ENCODE assay signal across 23 cellular contexts in the genomic region with DNA sequence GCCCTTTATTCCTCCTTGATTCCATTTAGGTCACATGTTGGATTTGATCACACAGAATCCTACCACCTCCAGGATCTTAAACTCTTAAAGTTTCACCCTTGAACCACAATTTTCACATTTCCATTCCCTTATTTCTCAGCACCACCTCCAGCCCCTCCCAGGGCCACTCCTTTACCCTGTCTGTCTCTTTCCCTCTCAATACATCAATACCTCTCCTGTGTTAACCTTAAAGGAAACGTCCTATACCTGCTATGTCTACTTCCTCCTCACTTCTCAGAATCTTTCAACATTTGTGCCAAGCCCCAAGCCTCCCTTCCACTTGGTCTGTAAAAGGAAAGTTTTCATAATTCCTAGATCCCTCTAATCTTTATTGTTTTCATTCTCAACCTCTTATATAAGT.
DNase-seq lines count a peak whose midpoint lies in the region; ATAC-seq and TF ChIP-seq lines count a peak whose summit lies in the region.
"Had no signal": no experiment of that assay in that cellular context is flagged by ENCODE, and none has a peak within 500 bp of the region (broad histone marks: within the 10 kb centered on the region; RNA-seq: fewer than 3 reads in every experiment).

No MANE protein-coding gene starts in this region.

- POLR2A ChIA-PET in activated CD8-positive, alpha-beta T cell treated with anti-CD3 and anti-CD28 coated beads for 36 hours (lab: Charles Lee), result interaction anchor here (0.6 kb wide), 1 partner anchor 47 kb away, joined by 4 read pairs; no protein-coding TSS in a partner anchor

- no peak for ATAC-seq in stimulated activated naive CD8-positive, alpha-beta T cell treated with anti-CD3 and anti-CD28 coated beads, Interleukin-15, amount 100 ng/mL, for 72 hours
- no peak for ATAC-seq in activated CD8-positive, alpha-beta T cell treated with anti-CD3 and anti-CD28 coated beads for 36 hours
- ATAC-seq in mucosa of descending colon (peak; percentile 92), HG03108 (IDR thresholded peaks at IDR 0.05; ENCODE audit: unreplicated experiment) (no peak), HG02981 (IDR thresholded peaks at IDR 0.05; ENCODE audit: unreplicated experiment) (no peak), right lobe of liver (no peak)
- ATAC-seq: naive thymus-derived CD4-positive, alpha-beta T cell; right cardiac atrium had no signal

- H3K9me3 ChIP-seq in mucosa of descending colon, result no peaks in the 10 kb centered on the region
- no peaks in the 10 kb centered on the region for H3K9me3 ChIP-seq in right lobe of liver
- H3K9me3 ChIP-seq: BLaER1, pancreas had no signal

- H3K27ac ChIP-seq in right lobe of liver, result no peak overlapping the region
- H3K27ac ChIP-seq: BLaER1, pancreas had no signal

- DNase-seq in stimulated activated naive CD8-positive, alpha-beta T cell treated with anti-CD3 and anti-CD28 coated beads, Interleukin-15, amount 100 ng/mL, for 72 hours, result no peak
- DNase-seq in activated CD8-positive, alpha-beta T cell treated with anti-CD3 and anti-CD28 coated beads for 36 hours, result no peak
- DNase-seq in mucosa of descending colon, result peak in 1 of 3 donors; percentile 10
- DNase-seq in islet precursor cell, result no peak
- no peak for DNase-seq in right lobe of liver
- DNase-seq: activated CD4-positive, alpha-beta T cell treated with anti-CD3 and anti-CD28 coated beads, Interleukin-2, amount 50 U/mL, for 48 hours; activated CD4-positive, CD25-positive, alpha-beta regulatory T cell; DMS 273 treated with DMSO at 0.1 percent for 48 hours; Kasumi-1; mesenchymal stem cell; naive thymus-derived CD4-positive, alpha-beta T cell; NCI-H1092; NCI-H1930; NCI-H2227 treated with DMSO at 0.1 percent for 48 hours; NCI-H748 treated with DMSO at 0.1 percent for 48 hours; pancreas; right cardiac atrium; stimulated activated CD4-positive, alpha-beta T cell treated with anti-CD3 and anti-CD28 coated beads, Interleukin-12 subunit alpha, Interleukin-12 subunit beta, amount 100 ng/mL, for 4 hours; T-helper 9 cell had no signal

- TF ChIP-seq POLR2A in right lobe of liver (IDR thresholded peaks at IDR 0.05), result no peak

- 53% methylated on average over 1 of the region's 1 CpG for WGBS in right lobe of liver (ENCODE audit: insufficient coverage, low coverage, low lambda C conversion rate, missing lambda C conversion rate)

- intact Hi-C loops in activated CD8-positive, alpha-beta T cell treated with anti-CD3 and anti-CD28 coated beads for 36 hours (cut with micrococcal nuclease), result no loop called here
- intact Hi-C loops in mucosa of descending colon (cut with DNase I, micrococcal nuclease), result no loop called here
- intact Hi-C loops in right lobe of liver (cut with DNase I), result no loop called here

- no peaks in the 10 kb centered on the region for H3K9me3 Mint-ChIP-seq in stimulated activated naive CD8-positive, alpha-beta T cell treated with anti-CD3 and anti-CD28 coated beads, Interleukin-15, Interleukin-2, amounts not matched to agents 100 ng/mL and 50 ng/mL, for 24 hours
- H3K9me3 Mint-ChIP-seq in stimulated activated naive CD8-positive, alpha-beta T cell treated with anti-CD3 and anti-CD28 coated beads, Interleukin-15, amount 100 ng/mL, for 72 hours, result no peaks in the 10 kb centered on the region
- no peaks in the 10 kb centered on the region for H3K9me3 Mint-ChIP-seq in activated CD8-positive, alpha-beta T cell treated with anti-CD3 and anti-CD28 coated beads for 36 hours

- no peaks in the 10 kb centered on the region for H3K27me3 ChIP-seq in right lobe of liver
- H3K27me3 ChIP-seq: BLaER1, pancreas had no signal

- CTCF ChIA-PET in activated CD8-positive, alpha-beta T cell treated with anti-CD3 and anti-CD28 coated beads for 36 hours (lab: Charles Lee), result no interaction called here

- H3K4me1 ChIP-seq in mucosa of descending colon (ENCODE audit: low read depth) (peaks cover 23% of the 10 kb centered on the region), right lobe of liver (no peaks in the 10 kb centered on the region)
- H3K4me1 ChIP-seq: BLaER1 had no signal

- peak overlapping the region; percentile 57 for H3K27ac Mint-ChIP-seq in stimulated activated naive CD8-positive, alpha-beta T cell treated with anti-CD3 and anti-CD28 coated beads, Interleukin-15, Interleukin-2, amounts not matched to agents 100 ng/mL and 50 ng/mL, for 24 hours
- peak overlapping the region in 1 of 2 donors; percentile 8 for H3K27ac Mint-ChIP-seq in stimulated activated naive CD8-positive, alpha-beta T cell treated with anti-CD3 and anti-CD28 coated beads, Interleukin-15, amount 100 ng/mL, for 72 hours
- peak overlapping the region; percentile 3 for H3K27ac Mint-ChIP-seq in activated CD8-positive, alpha-beta T cell treated with anti-CD3 and anti-CD28 coated beads for 36 hours

- no peaks in the 10 kb centered on the region for H3K36me3 Mint-ChIP-seq in stimulated activated naive CD8-positive, alpha-beta T cell treated with anti-CD3 and anti-CD28 coated beads, Interleukin-15, Interleukin-2, amounts not matched to agents 100 ng/mL and 50 ng/mL, for 24 hours (ENCODE audit: low read depth)
- no peaks in the 10 kb centered on the region for H3K36me3 Mint-ChIP-seq in activated CD8-positive, alpha-beta T cell treated with anti-CD3 and anti-CD28 coated beads for 36 hours (ENCODE audit: low read depth)

- H3K4me3 ChIP-seq in mucosa of descending colon, result no peak overlapping the region
- no peak overlapping the region for H3K4me3 ChIP-seq in right lobe of liver
- H3K4me3 ChIP-seq: BLaER1, pancreas had no signal

- H3K27me3 Mint-ChIP-seq in stimulated activated naive CD8-positive, alpha-beta T cell treated with anti-CD3 and anti-CD28 coated beads, Interleukin-15, Interleukin-2, amounts not matched to agents 100 ng/mL and 50 ng/mL, for 24 hours, result no peaks in the 10 kb centered on the region
- no peaks in the 10 kb centered on the region for H3K27me3 Mint-ChIP-seq in stimulated activated naive CD8-positive, alpha-beta T cell treated with anti-CD3 and anti-CD28 coated beads, Interleukin-15, amount 100 ng/mL, for 72 hours
- H3K27me3 Mint-ChIP-seq in activated CD8-positive, alpha-beta T cell treated with anti-CD3 and anti-CD28 coated beads for 36 hours, result no peaks in the 10 kb centered on the region
- H3K27me3 Mint-ChIP-seq: naive thymus-derived CD4-positive, alpha-beta T cell had no signal

- H3K4me3 Mint-ChIP-seq in stimulated activated naive CD8-positive, alpha-beta T cell treated with anti-CD3 and anti-CD28 coated beads, Interleukin-15, Interleukin-2, amounts not matched to agents 100 ng/mL and 50 ng/mL, for 24 hours, result no peak overlapping the region
- peak overlapping the region in 1 of 2 donors; percentile 0 for H3K4me3 Mint-ChIP-seq in stimulated activated naive CD8-positive, alpha-beta T cell treated with anti-CD3 and anti-CD28 coated beads, Interleukin-15, amount 100 ng/mL, for 72 hours
- H3K4me3 Mint-ChIP-seq in activated CD8-positive, alpha-beta T cell treated with anti-CD3 and anti-CD28 coated beads for 36 hours, result no peak overlapping the region

- H3K4me1 Mint-ChIP-seq in stimulated activated naive CD8-positive, alpha-beta T cell treated with anti-CD3 and anti-CD28 coated beads, Interleukin-15, Interleukin-2, amounts not matched to agents 100 ng/mL and 50 ng/mL, for 24 hours (ENCODE audit: low read depth), result peaks cover 26% of the 10 kb centered on the region
- peaks cover 33% of the 10 kb centered on the region for H3K4me1 Mint-ChIP-seq in stimulated activated naive CD8-positive, alpha-beta T cell treated with anti-CD3 and anti-CD28 coated beads, Interleukin-15, amount 100 ng/mL, for 72 hours
- peaks cover 24% of the 10 kb centered on the region for H3K4me1 Mint-ChIP-seq in activated CD8-positive, alpha-beta T cell treated with anti-CD3 and anti-CD28 coated beads for 36 hours (ENCODE audit: low read depth)

- no peak for TF ChIP-seq CTCF in activated CD8-positive, alpha-beta T cell treated with anti-CD3 and anti-CD28 coated beads for 36 hours (IDR thresholded peaks at IDR 0.05)
- TF ChIP-seq CTCF in mucosa of descending colon (IDR thresholded peaks at IDR 0.05) (no peak), right lobe of liver (IDR thresholded peaks at IDR 0.05) (no peak)

- H3K36me3 ChIP-seq in mucosa of descending colon (ENCODE audit: low read depth) (no peaks in the 10 kb centered on the region), right lobe of liver (no peaks in the 10 kb centered on the region)
- H3K36me3 ChIP-seq: pancreas had no signal
